18 cellular contexts compared by ENCODE assay signal in the genomic region with DNA sequence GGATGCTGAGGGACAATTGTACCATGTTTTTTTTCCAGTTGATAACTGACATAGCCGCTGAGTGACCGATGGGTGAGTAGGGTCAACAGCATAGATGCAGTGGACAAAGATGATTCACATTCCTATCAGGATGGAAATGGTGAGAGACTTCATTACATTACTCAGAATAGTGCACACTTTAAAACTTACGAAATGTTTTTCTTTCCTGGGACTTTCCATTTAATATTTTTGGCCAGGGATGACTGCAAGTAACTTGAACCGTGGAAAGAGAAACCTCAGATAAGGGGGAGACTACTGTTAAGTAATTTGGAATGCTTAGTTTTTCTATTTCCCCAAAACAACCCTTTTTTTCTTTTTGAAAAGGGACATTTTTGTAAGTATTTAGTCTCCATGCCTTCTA.
DNase-seq lines count a peak whose midpoint lies in the region; ATAC-seq and TF ChIP-seq lines count a peak whose summit lies in the region.
"Had no signal": no experiment of that assay in that cellular context is flagged by ENCODE, and none has a peak within 500 bp of the region (broad histone marks: within the 10 kb centered on the region; RNA-seq: fewer than 3 reads in every experiment).

No MANE protein-coding gene starts in this region.

- peak overlapping the region; percentile 47 to 59 for H3K27ac ChIP-seq in coronary artery
- H3K27ac ChIP-seq: colonic mucosa, SJCRH30 had no signal

- H3K27me3 Mint-ChIP-seq in nephron (ENCODE audit: low read depth) = no peaks in the 10 kb centered on the region

- peaks cover 16% of the 10 kb centered on the region for H3K4me1 Mint-ChIP-seq in nephron
- H3K4me1 Mint-ChIP-seq: activated CD4-positive, alpha-beta T cell treated with anti-CD3 and anti-CD28 coated beads, Interleukin-2, amount 10 ng/mL, durations not matched to agents 24 days and 14 days had no signal

- no peak overlapping the region for H3K4me3 ChIP-seq in AG09309 (ENCODE audit: control insufficient read depth, low read depth, low read length)
- no peak overlapping the region for H3K4me3 ChIP-seq in coronary artery
- H3K4me3 ChIP-seq: colonic mucosa, SJCRH30 had no signal

- no peak for ATAC-seq in HG02759 (IDR thresholded peaks at IDR 0.05; ENCODE audit: unreplicated experiment)
- ATAC-seq: naive thymus-derived CD4-positive, alpha-beta T cell had no signal

- H3K4me3 Mint-ChIP-seq in nephron = no peak overlapping the region
- H3K4me3 Mint-ChIP-seq: activated CD4-positive, alpha-beta T cell treated with anti-CD3 and anti-CD28 coated beads, Interleukin-2, amount 10 ng/mL, durations not matched to agents 24 days and 14 days; IgD-negative memory B cell; naive thymus-derived CD4-positive, alpha-beta T cell had no signal

- TF ChIP-seq CTCF in AG09309 (IDR thresholded peaks at IDR 0.05; ENCODE audit: control insufficient read depth, insufficient read depth, low read depth, low read length, missing control alignments) = no peak
- no peak for TF ChIP-seq CTCF in coronary artery (IDR thresholded peaks at IDR 0.05)
- TF ChIP-seq CTCF in nephron (IDR thresholded peaks at IDR 0.05; ENCODE audit: unreplicated experiment in 3 of 3) = no peak

- DNase-seq in AG09309 (ENCODE audit: low read depth) = peak; percentile 74
- peak; percentile 62 for DNase-seq in NCI-H226
- no peak for DNase-seq in coronary artery (ENCODE audit: low spot score)
- no peak for DNase-seq in islet precursor cell
- DNase-seq in NCI-H1092 (lab: John Stamatoyannopoulos, UW) = no peak
- no peak for DNase-seq in activated CD4-positive, alpha-beta T cell treated with anti-CD3 and anti-CD28 coated beads, Interleukin-2, amount 50 U/mL, for 48 hours
- DNase-seq: activated CD4-positive, alpha-beta T cell treated with anti-CD3 and anti-CD28 coated beads, Interleukin-2, amount 10 ng/mL, durations not matched to agents 24 days and 14 days; activated T-cell treated with anti-CD3 and anti-CD28 coated beads, Interleukin-2, amount 50 U/mL, for 1 hour; colonic mucosa; GOT3; naive thymus-derived CD4-positive, alpha-beta T cell; NCI-H1105 treated with DMSO at 0.1 percent for 48 hours; SJCRH30; stimulated activated CD4-positive, alpha-beta T cell treated with anti-CD3 and anti-CD28 coated beads, Interleukin-2, amount 100 ng/mL, for 24 hours; T1000 had no signal

- H3K27ac Mint-ChIP-seq in nephron = peak overlapping the region; percentile 29 to 81 (median 78)
- H3K27ac Mint-ChIP-seq: activated CD4-positive, alpha-beta T cell treated with anti-CD3 and anti-CD28 coated beads, Interleukin-2, amount 10 ng/mL, durations not matched to agents 24 days and 14 days; IgD-negative memory B cell; naive thymus-derived CD4-positive, alpha-beta T cell had no signal

- peaks cover 8% of the 10 kb centered on the region for H3K9me3 Mint-ChIP-seq in nephron

- no peaks in the 10 kb centered on the region for H3K36me3 Mint-ChIP-seq in nephron (ENCODE audit: low read depth)
- H3K36me3 Mint-ChIP-seq: IgD-negative memory B cell; naive thymus-derived CD4-positive, alpha-beta T cell had no signal

Comparison
In these comparisons a context has a peak if more than half of its experiments do, and no peak if none do; other contexts are left out.
1. DNase-seq: peak in AG09309 (single experiment) and NCI-H226 (single experiment); none in coronary artery (single experiment), islet precursor cell (single experiment), NCI-H1092 (single experiment) and activated CD4-positive, alpha-beta T cell treated with anti-CD3 and anti-CD28 coated beads, Interleukin-2, amount 50 U/mL, for 48 hours (0 of 2).